In genomic region chr20:63482021-63482587, GRCh38 we compare ENCODE assay signal across 24 cellular contexts. TPM values are rescaled to one million over a fixed set of nuclear protein-coding genes. Genes with fewer than 3 reads are reported as not detected.
"Had no signal": no experiment of that assay in that cellular context is flagged by ENCODE, and none has a peak within 500 bp of the region (broad histone marks: within the 10 kb centered on the region; RNA-seq: fewer than 3 reads in every experiment).

No MANE protein-coding gene starts in this region.

- H3K36me3 Mint-ChIP-seq: activated naive CD8-positive, alpha-beta T cell; naive thymus-derived CD4-positive, alpha-beta T cell; type B pancreatic cell; WTC11 had no signal

- DNase-seq: activated CD4-positive, alpha-beta T cell treated with anti-CD3 and anti-CD28 coated beads for 36 hours; activated CD4-positive, alpha-beta T cell treated with anti-CD3 and anti-CD28 coated beads, Interleukin-2, amount 50 U/mL, for 4 hours; activated CD8-positive, alpha-beta memory T cell treated with anti-CD3 and anti-CD28 coated beads for 24 hours; activated CD8-positive, alpha-beta memory T cell treated with anti-CD3 and anti-CD28 coated beads, Interleukin-2, amount 50 U/mL, for 4 hours; activated T-cell treated with anti-CD3 and anti-CD28 coated beads, Interleukin-2, amount 50 U/mL, for 24 hours; cerebellar nuclear complex; hippocampal formation; left ventricle myocardium inferior; naive thymus-derived CD4-positive, alpha-beta T cell; stimulated activated CD4-positive, alpha-beta T cell treated with anti-CD3 and anti-CD28 coated beads, Interleukin-4, amount 100 ng/mL, for 24 hours; stimulated activated naive CD4-positive, alpha-beta T cell treated with Interleukin-2 at 50 U/mL for 16 hours had no signal

- H3K9me3 Mint-ChIP-seq: activated T-cell treated with anti-CD3 and anti-CD28 coated beads, Interleukin-2, amount 50 U/mL, for 24 hours; activated T-helper 17 cell treated with anti-CD3 and anti-CD28 coated beads, Interleukin-2, amount 50 U/mL, for 72 hours; type B pancreatic cell had no signal

- ATAC-seq: activated CD4-positive, alpha-beta T cell treated with anti-CD3 and anti-CD28 coated beads for 36 hours; naive thymus-derived CD4-positive, alpha-beta T cell; WTC11 had no signal

- H3K4me3 Mint-ChIP-seq: activated CD4-positive, alpha-beta T cell treated with anti-CD3 and anti-CD28 coated beads for 36 hours; activated naive CD8-positive, alpha-beta T cell; activated T-cell treated with anti-CD3 and anti-CD28 coated beads, Interleukin-2, amount 50 U/mL, for 24 hours; activated T-helper 17 cell treated with anti-CD3 and anti-CD28 coated beads, Interleukin-2, amount 50 U/mL, for 72 hours; naive thymus-derived CD4-positive, alpha-beta T cell; type B pancreatic cell; WTC11 had no signal

- H3K9me3 ChIP-seq: thoracic aorta, vagina had no signal

- H3K4me1 ChIP-seq: vagina had no signal

- H3K27me3 ChIP-seq: vagina had no signal

- H3K27ac Mint-ChIP-seq: activated CD4-positive, alpha-beta T cell treated with anti-CD3 and anti-CD28 coated beads for 36 hours; activated naive CD8-positive, alpha-beta T cell; activated T-cell treated with anti-CD3 and anti-CD28 coated beads, Interleukin-2, amount 50 U/mL, for 24 hours; activated T-helper 17 cell treated with anti-CD3 and anti-CD28 coated beads, Interleukin-2, amount 50 U/mL, for 72 hours; naive thymus-derived CD4-positive, alpha-beta T cell; progenitor cell of endocrine pancreas; type B pancreatic cell had no signal

- H3K27ac ChIP-seq: coronary artery, esophagus muscularis mucosa, thoracic aorta, vagina had no signal

- H3K36me3 ChIP-seq: esophagus muscularis mucosa, left ventricle myocardium inferior, thoracic aorta, vagina had no signal

- H3K4me3 ChIP-seq: coronary artery, esophagus muscularis mucosa, left ventricle myocardium inferior, thoracic aorta, vagina had no signal

RNA-seq across cellular contexts. Expression of gene KCNQ2, which starts 9.6 kb away (rescaled TPM):
- total RNA-seq: activated CD4-positive, alpha-beta T cell treated with anti-CD3 and anti-CD28 coated beads for 36 hours; bronchial epithelial cell; lung microvascular endothelial cell; osteocyte; thoracic aorta had no signal
- polyA plus RNA-seq: naive thymus-derived CD4-positive, alpha-beta T cell had no signal

RNA-seq across cellular contexts. Expression of gene PTK6, which starts 55.1 kb away (rescaled TPM):
- total RNA-seq: frontal cortex, left ventricle myocardium inferior, lung microvascular endothelial cell had no signal
